ENCODE assay signal across 10 cellular contexts in the genomic region with DNA sequence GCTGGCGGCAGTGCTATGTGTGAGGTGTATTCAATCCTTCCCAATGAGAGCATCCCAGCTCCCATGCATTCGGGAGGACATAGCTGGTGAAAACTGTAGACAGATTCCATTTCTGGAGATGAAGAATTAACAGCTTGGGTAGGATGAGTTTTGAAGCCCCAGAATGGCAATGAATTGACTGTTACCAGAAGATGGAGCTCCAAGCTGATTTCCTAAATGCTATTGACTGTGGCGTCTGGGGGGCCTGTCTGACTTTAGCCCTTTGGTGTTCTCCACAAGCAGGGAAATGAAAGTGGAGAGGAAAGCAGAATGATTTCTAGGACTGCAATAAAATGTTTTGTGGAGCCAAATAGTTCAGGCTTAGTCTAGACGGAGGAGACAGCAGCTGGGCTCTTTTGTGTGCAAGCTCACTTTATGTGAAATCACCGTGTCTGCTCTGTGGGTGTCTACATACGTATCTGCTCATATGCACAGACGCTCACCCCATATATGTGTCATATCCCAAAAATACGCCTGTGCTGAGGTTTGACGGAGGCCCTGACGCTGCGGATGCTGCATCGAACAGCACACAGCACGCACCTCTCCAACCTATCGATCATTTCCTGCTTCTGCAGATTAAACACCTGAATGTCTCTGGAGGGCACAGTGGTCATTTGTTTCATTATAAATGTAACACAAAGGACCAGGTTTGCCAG.
DNase-seq lines count a peak whose midpoint lies in the region; ATAC-seq, FAIRE-seq and TF ChIP-seq lines count a peak whose summit lies in the region.
"Had no signal": no experiment of that assay in that cellular context is flagged by ENCODE, and none has a peak within 500 bp of the region (broad histone marks: within the 10 kb centered on the region; RNA-seq: fewer than 3 reads in every experiment).

No MANE protein-coding gene starts in this region.

- H3K9me3 Mint-ChIP-seq in mesothelial cell of epicardium = no peaks in the 10 kb centered on the region

- peak overlapping the region; percentile 60 for H3K27ac Mint-ChIP-seq in mesothelial cell of epicardium

- H3K27ac ChIP-seq in BLaER1 treated with 17β-estradiol and CSF1 and Interleukin-3, amounts not matched to agents 10 nM and 100 nM = 0 out of 22 replicates have a peak overlapping the region, but pooled peaks of 1 of the 11 experiments have one; percentile 2
- H3K27ac ChIP-seq in GM23248 = no peak overlapping the region
- H3K27ac ChIP-seq: uterus had no signal

- no peaks in the 10 kb centered on the region for H3K36me3 ChIP-seq in BLaER1 treated with 17β-estradiol and CSF1 and Interleukin-3, amounts not matched to agents 10 nM and 100 nM
- no peaks in the 10 kb centered on the region for H3K36me3 ChIP-seq in GM23248 (ENCODE audit: low read depth)
- H3K36me3 ChIP-seq: uterus had no signal

- H3K9me3 ChIP-seq in BLaER1 treated with 17β-estradiol and CSF1 and Interleukin-3, amounts not matched to agents 10 nM and 100 nM (replicated peaks in 1 of 11) = no peaks in the 10 kb centered on the region
- no peaks in the 10 kb centered on the region for H3K9me3 ChIP-seq in GM23248 (ENCODE audit: low read depth)
- H3K9me3 ChIP-seq: uterus had no signal

- DNase-seq in GM23248 = peak; percentile 6
- DNase-seq in cerebellum (ENCODE audit: low spot score) = peak; percentile 73
- DNase-seq in mesothelial cell of epicardium (ENCODE audit: low spot score in 2 of 2, unreplicated experiment in 2 of 2) = no peak
- DNase-seq in stimulated activated CD4-positive, alpha-beta T cell treated with anti-CD3 and anti-CD28 coated beads, Interleukin-12 subunit alpha, Interleukin-12 subunit beta, amount 100 ng/mL, for 4 hours = no peak
- no peak for DNase-seq in GM12891 (ENCODE audit: insufficient read length, low spot score)
- DNase-seq: T-helper 2 cell, uterus had no signal

- in situ Hi-C loops in GM23248 (cut with MboI) = no loop called here

- FAIRE-seq in GM12891 (lab: Jason Lieb, UNC) = no peak

- TF ChIP-seq CTCF in mesothelial cell of epicardium (IDR thresholded peaks at IDR 0.05; ENCODE audit: unreplicated experiment) = no peak

- H3K4me2 ChIP-seq in BLaER1 treated with 17β-estradiol and CSF1 and Interleukin-3, amounts not matched to agents 10 nM and 100 nM = peak overlapping the region; percentile 43 to 79 (median 63); a peak in 21 of 22 replicates
- H3K4me2 ChIP-seq in GM23248 (ENCODE audit: unreplicated experiment) = no peak overlapping the region

- no peaks in the 10 kb centered on the region; a peak in 2 of 22 replicates for H4K20me1 ChIP-seq in BLaER1 treated with 17β-estradiol and CSF1 and Interleukin-3, amounts not matched to agents 10 nM and 100 nM
- no peaks in the 10 kb centered on the region for H4K20me1 ChIP-seq in GM23248 (ENCODE audit: insufficient read depth)

- 12 to 14% methylated on average over 14 of the region's 14 CpGs for WGBS in GM23248 (ENCODE audit: low coverage in 1 of 2, low lambda C conversion rate in 2 of 2, missing lambda C conversion rate in 2 of 2), 2 experiments

- no peaks in the 10 kb centered on the region for H3K9me2 ChIP-seq in GM23248 (ENCODE audit: insufficient read depth)

- no peaks in the 10 kb centered on the region for H3K79me2 ChIP-seq in GM23248 (ENCODE audit: insufficient read depth)

- H3K4me3 ChIP-seq in BLaER1 treated with 17β-estradiol and CSF1 and Interleukin-3, amounts not matched to agents 10 nM and 100 nM = no peak overlapping the region
- H3K4me3 ChIP-seq in GM23248 = no peak overlapping the region
- H3K4me3 ChIP-seq: uterus had no signal

- no peak overlapping the region for H3K4me3 Mint-ChIP-seq in mesothelial cell of epicardium

- no peak for TF ChIP-seq POLR2A in GM12891 (IDR thresholded peaks at IDR 0.05; ENCODE audit: low read depth, low read length)

- H3F3A ChIP-seq in GM23248 (ENCODE audit: insufficient read depth) = no peaks in the 10 kb centered on the region

- no peaks in the 10 kb centered on the region for H3K27me3 ChIP-seq in BLaER1 treated with 17β-estradiol and CSF1 and Interleukin-3, amounts not matched to agents 10 nM and 100 nM
- H3K27me3 ChIP-seq in GM23248 (replicated peaks; ENCODE audit: insufficient read depth) = no peaks in the 10 kb centered on the region
- H3K27me3 ChIP-seq: uterus had no signal

- H3K36me3 Mint-ChIP-seq in mesothelial cell of epicardium = no peaks in the 10 kb centered on the region

- peaks cover 13% of the 10 kb centered on the region for H3K4me1 Mint-ChIP-seq in mesothelial cell of epicardium

- H3K9ac ChIP-seq in BLaER1 treated with 17β-estradiol and CSF1 and Interleukin-3, amounts not matched to agents 10 nM and 100 nM = peak overlapping the region in 4 of 11 experiments; percentile 1 to 28 (median 24); a peak in 4 of 22 replicates
- H3K9ac ChIP-seq in GM23248 = no peak overlapping the region

- ATAC-seq in GM19467 (IDR thresholded peaks at IDR 0.05; ENCODE audit: unreplicated experiment) (no peak), esophagus mucosa (no peak)

- H3K27me3 Mint-ChIP-seq in mesothelial cell of epicardium (ENCODE audit: low read depth) = peaks cover 38% of the 10 kb centered on the region

- no peak overlapping the region for H2AFZ ChIP-seq in GM23248

- H3K4me1 ChIP-seq in BLaER1 treated with 17β-estradiol and CSF1 and Interleukin-3, amounts not matched to agents 10 nM and 100 nM = peaks cover 6 to 45% (median 34%) of the 10 kb centered on the region in 10 experiments; a peak in 19 of 20 replicates
- H3K4me1 ChIP-seq in GM23248 (ENCODE audit: insufficient read depth) = no peaks in the 10 kb centered on the region
- H3K4me1 ChIP-seq: uterus had no signal

TF ChIP-seq in GM12891, 5 proteins besides CTCF, POLR2A, EP300 and RAD21:
- TF ChIP-seq POU2F2 (IDR thresholded peaks at IDR 0.05; ENCODE audit: low read depth, low read length) = no peak
- no peak for TF ChIP-seq PAX5 (IDR thresholded peaks at IDR 0.05; ENCODE audit: insufficient read depth, low read length, severe bottlenecking)
- no peak for TF ChIP-seq POLR2AphosphoS5 (IDR thresholded peaks at IDR 0.05; ENCODE audit: low read depth, low read length)
- TF ChIP-seq TAF1 (IDR thresholded peaks at IDR 0.05; ENCODE audit: low read depth, low read length) = no peak
- TF ChIP-seq SPI1 (IDR thresholded peaks at IDR 0.05; ENCODE audit: low read depth, low read length) = no peak

Comparison
In these comparisons a context has a peak if more than half of its experiments do, and no peak if none do; other contexts are left out.
1. DNase-seq: peak in GM23248 (single experiment) and cerebellum (single experiment); none in mesothelial cell of epicardium (0 of 2), stimulated activated CD4-positive, alpha-beta T cell treated with anti-CD3 and anti-CD28 coated beads, Interleukin-12 subunit alpha, Interleukin-12 subunit beta, amount 100 ng/mL, for 4 hours (single experiment) and GM12891 (single experiment).